In genomic region chr6:33904050-33904827, GRCh38 we compare ENCODE assay signal across 8 cellular contexts.
A peak's percentile ranks its signal among the peaks of the same experiment; 100 is the strongest.
DNase-seq lines count a peak whose midpoint lies in the region; ATAC-seq and TF ChIP-seq lines count a peak whose summit lies in the region.

No MANE protein-coding gene starts in this region.

- TF ChIP-seq CTCF in GM10248 (IDR thresholded peaks at IDR 0.05; ENCODE audit: control extremely low read depth, extremely low read depth, low read depth, missing control alignments) (no peak), brain (conservative IDR thresholded peaks at IDR 0.05) (no peak)

- peak overlapping the region in 3 of 5 experiments; percentile 67 to 95 (median 71) for H3K27ac Mint-ChIP-seq in brain

- DNase-seq in GM10248 (ENCODE audit: extremely low spot score) (peak; percentile 55), UCSD-AML1 (lab: John Stamatoyannopoulos, UW; ENCODE audit: unreplicated experiment) (peak; percentile 86), NCI-H524 (lab: John Stamatoyannopoulos, UW) (no peak), T1000 (lab: John Stamatoyannopoulos, UW) (no peak), NCI-H1694 (lab: John Stamatoyannopoulos, UW) (no peak)
- DNase-seq in stimulated activated CD4-positive, alpha-beta T cell treated with anti-CD3 and anti-CD28 coated beads, TNF-alpha, amount 100 ng/mL, for 4 hours (ENCODE audit: low read depth in 3 of 3), result peak in 2 of 3 experiments; percentile 7 to 17

- CTCF ChIA-PET in GM10248 (lab: Yijun Ruan, JAX), result interaction anchor here (1.1 kb wide), 1 partner anchor 44 kb away, joined by 3 read pairs; no protein-coding TSS in a partner anchor

- peaks cover 0 to 2% (median 0%) of the 10 kb centered on the region in 5 experiments for H3K9me3 Mint-ChIP-seq in brain

- ATAC-seq in HG02678 (IDR thresholded peaks at IDR 0.05; ENCODE audit: unreplicated experiment), result peak; percentile 62

- H3K4me1 Mint-ChIP-seq in brain, result peaks cover 40% of the 10 kb centered on the region

- POLR2A ChIA-PET in GM10248 (lab: Yijun Ruan, JAX), result no interaction called here

- peaks cover 17% of the 10 kb centered on the region for H3K27me3 Mint-ChIP-seq in brain

- H3K4me3 Mint-ChIP-seq in brain, result no peak overlapping the region

- no peaks in the 10 kb centered on the region for H3K36me3 Mint-ChIP-seq in brain

Comparison
In these comparisons a context has a peak if more than half of its experiments do, and no peak if none do; other contexts are left out.
1. DNase-seq: peak in GM10248 (single experiment), UCSD-AML1 (single experiment) and stimulated activated CD4-positive, alpha-beta T cell treated with anti-CD3 and anti-CD28 coated beads, TNF-alpha, amount 100 ng/mL, for 4 hours (2 of 3); none in NCI-H524 (0 of 2), T1000 (single experiment) and NCI-H1694 (single experiment).